Comparison of ENCODE assay signal across 10 cellular contexts in the genomic region with DNA sequence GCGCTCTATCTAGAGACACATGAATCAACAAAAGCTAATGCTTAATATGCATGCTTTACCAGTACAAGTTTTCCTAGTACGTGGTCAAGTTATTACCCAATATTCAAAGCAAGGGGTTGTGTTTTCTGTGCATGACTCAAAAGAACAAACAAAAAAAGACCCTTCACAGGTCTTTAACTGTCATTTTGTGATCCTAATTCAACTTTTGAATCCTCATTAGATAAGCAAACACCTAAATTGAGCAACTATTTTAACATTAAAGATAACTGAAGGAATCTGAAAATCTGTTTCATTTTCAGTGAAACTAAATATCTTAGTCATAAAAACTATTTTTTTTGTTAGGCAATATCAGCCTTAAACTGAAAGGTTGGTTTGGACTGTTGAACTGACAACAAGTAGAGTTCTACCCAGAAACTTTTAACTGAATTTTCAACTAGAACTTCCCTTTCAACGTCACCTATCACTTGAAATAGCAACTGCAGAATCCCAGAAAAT.
DNase-seq lines count a peak whose midpoint lies in the region; ATAC-seq and TF ChIP-seq lines count a peak whose summit lies in the region.
"Had no signal": no experiment of that assay in that cellular context is flagged by ENCODE, and none has a peak within 500 bp of the region (broad histone marks: within the 10 kb centered on the region; RNA-seq: fewer than 3 reads in every experiment).

No MANE protein-coding gene starts in this region.

- peak; percentile 61 for ATAC-seq in HG03025 (IDR thresholded peaks at IDR 0.05; ENCODE audit: low FRiP score, unreplicated experiment)
- peak; percentile 44; the same call in 2 of the 3 replicates for ATAC-seq in SK-N-SH treated with all-trans-retinoic acid at 6 μM for 48 hours

- no peaks in the 10 kb centered on the region for H3K4me1 ChIP-seq in muscle layer of duodenum (ENCODE audit: control insufficient read depth in 1 of 2, insufficient read depth in 2 of 2, low read length in 2 of 2)

- no peaks in the 10 kb centered on the region for H3K9me3 ChIP-seq in muscle layer of duodenum (ENCODE audit: control insufficient read depth in 1 of 2, low read length in 2 of 2)

- H3K36me3 ChIP-seq in muscle layer of duodenum (ENCODE audit: control insufficient read depth in 1 of 2, insufficient read depth in 2 of 2, low read length in 2 of 2): no peaks in the 10 kb centered on the region

- no peaks in the 10 kb centered on the region for H3K27me3 ChIP-seq in muscle layer of duodenum (ENCODE audit: low read depth, low read length)

- peak; percentile 54 to 87 for DNase-seq in NOMO-1 (lab: John Stamatoyannopoulos, UW; ENCODE audit: unreplicated experiment in 2 of 2)
- DNase-seq in NOMO-1 treated with dmso at 0.1 percent for 144 hours (lab: John Stamatoyannopoulos, UW; ENCODE audit: unreplicated experiment): no peak
- DNase-seq in NCI-H2227 (lab: John Stamatoyannopoulos, UW; ENCODE audit: unreplicated experiment): no peak
- DNase-seq in T-helper 9 cell: no peak
- no peak for DNase-seq in NCI-H446 (lab: John Stamatoyannopoulos, UW)

- H3K4me3 ChIP-seq in muscle layer of duodenum (ENCODE audit: low read depth in 1 of 2, low read length in 2 of 2): peak overlapping the region in 1 of 2 donors; percentile 2

- H3K27ac ChIP-seq in muscle layer of duodenum (ENCODE audit: low read length): peak overlapping the region; percentile 79
- H3K27ac ChIP-seq: 22Rv1, VCaP had no signal

TF ChIP-seq in SK-N-SH treated with all-trans-retinoic acid at 6 μM for 48 hours, 23 proteins besides CTCF, POLR2A, EP300 and RAD21:
- no peak for TF ChIP-seq ZNF8 (CRISPR knock-in tag; IDR thresholded peaks at IDR 0.05)
- no peak for TF ChIP-seq TCF4 (CRISPR knock-in tag; IDR thresholded peaks at IDR 0.05; ENCODE audit: borderline replicate concordance)
- TF ChIP-seq, protein P1, sequence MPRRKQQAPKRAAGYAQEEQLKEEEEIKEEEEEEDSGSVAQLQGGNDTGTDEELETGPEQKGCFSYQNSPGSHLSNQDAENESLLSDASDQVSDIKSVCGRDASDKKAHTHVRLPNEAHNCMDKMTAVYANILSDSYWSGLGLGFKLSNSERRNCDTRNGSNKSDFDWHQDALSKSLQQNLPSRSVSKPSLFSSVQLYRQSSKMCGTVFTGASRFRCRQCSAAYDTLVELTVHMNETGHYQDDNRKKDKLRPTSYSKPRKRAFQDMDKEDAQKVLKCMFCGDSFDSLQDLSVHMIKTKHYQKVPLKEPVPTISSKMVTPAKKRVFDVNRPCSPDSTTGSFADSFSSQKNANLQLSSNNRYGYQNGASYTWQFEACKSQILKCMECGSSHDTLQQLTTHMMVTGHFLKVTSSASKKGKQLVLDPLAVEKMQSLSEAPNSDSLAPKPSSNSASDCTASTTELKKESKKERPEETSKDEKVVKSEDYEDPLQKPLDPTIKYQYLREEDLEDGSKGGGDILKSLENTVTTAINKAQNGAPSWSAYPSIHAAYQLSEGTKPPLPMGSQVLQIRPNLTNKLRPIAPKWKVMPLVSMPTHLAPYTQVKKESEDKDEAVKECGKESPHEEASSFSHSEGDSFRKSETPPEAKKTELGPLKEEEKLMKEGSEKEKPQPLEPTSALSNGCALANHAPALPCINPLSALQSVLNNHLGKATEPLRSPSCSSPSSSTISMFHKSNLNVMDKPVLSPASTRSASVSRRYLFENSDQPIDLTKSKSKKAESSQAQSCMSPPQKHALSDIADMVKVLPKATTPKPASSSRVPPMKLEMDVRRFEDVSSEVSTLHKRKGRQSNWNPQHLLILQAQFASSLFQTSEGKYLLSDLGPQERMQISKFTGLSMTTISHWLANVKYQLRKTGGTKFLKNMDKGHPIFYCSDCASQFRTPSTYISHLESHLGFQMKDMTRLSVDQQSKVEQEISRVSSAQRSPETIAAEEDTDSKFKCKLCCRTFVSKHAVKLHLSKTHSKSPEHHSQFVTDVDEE (CRISPR knock-in tag; IDR thresholded peaks at IDR 0.05): no peak
- TF ChIP-seq ESRRG (CRISPR knock-in tag; IDR thresholded peaks at IDR 0.05): no peak
- TF ChIP-seq ZNF70 (CRISPR knock-in tag; IDR thresholded peaks at IDR 0.05): no peak
- TF ChIP-seq ZC3H10 (CRISPR knock-in tag; IDR thresholded peaks at IDR 0.05): no peak
- no peak for TF ChIP-seq ZNF565 (CRISPR knock-in tag; conservative IDR thresholded peaks at IDR 0.05; ENCODE audit: low read depth)
- TF ChIP-seq ARNTL (CRISPR knock-in tag; IDR thresholded peaks at IDR 0.05; ENCODE audit: borderline replicate concordance, low read depth): no peak
- TF ChIP-seq RARB (CRISPR knock-in tag; IDR thresholded peaks at IDR 0.05): no peak
- no peak for TF ChIP-seq TOX (CRISPR knock-in tag; IDR thresholded peaks at IDR 0.05; ENCODE audit: borderline replicate concordance)
- TF ChIP-seq, protein P2, sequence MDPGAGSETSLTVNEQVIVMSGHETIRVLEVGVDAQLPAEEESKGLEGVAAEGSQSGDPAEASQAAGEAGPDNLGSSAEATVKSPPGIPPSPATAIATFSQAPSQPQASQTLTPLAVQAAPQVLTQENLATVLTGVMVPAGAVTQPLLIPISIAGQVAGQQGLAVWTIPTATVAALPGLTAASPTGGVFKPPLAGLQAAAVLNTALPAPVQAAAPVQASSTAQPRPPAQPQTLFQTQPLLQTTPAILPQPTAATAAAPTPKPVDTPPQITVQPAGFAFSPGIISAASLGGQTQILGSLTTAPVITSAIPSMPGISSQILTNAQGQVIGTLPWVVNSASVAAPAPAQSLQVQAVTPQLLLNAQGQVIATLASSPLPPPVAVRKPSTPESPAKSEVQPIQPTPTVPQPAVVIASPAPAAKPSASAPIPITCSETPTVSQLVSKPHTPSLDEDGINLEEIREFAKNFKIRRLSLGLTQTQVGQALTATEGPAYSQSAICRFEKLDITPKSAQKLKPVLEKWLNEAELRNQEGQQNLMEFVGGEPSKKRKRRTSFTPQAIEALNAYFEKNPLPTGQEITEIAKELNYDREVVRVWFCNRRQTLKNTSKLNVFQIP (CRISPR knock-in tag; IDR thresholded peaks at IDR 0.05; ENCODE audit: borderline replicate concordance, low read depth): no peak
- TF ChIP-seq ISL1 (CRISPR knock-in tag; IDR thresholded peaks at IDR 0.05): no peak
- TF ChIP-seq CSDC2 (CRISPR knock-in tag; IDR thresholded peaks at IDR 0.05): no peak
- no peak for TF ChIP-seq CSRNP3 (CRISPR knock-in tag; IDR thresholded peaks at IDR 0.05)
- TF ChIP-seq GLIS3 (CRISPR knock-in tag; IDR thresholded peaks at IDR 0.05): no peak
- TF ChIP-seq ZFP30 (CRISPR knock-in tag; IDR thresholded peaks at IDR 0.05): no peak
- TF ChIP-seq SNAI2 (CRISPR knock-in tag; IDR thresholded peaks at IDR 0.05): no peak

Comparison
In these comparisons a context has a peak if more than half of its experiments do, and no peak if none do; other contexts are left out.
1. DNase-seq: peak in NOMO-1 (2 of 2); none in NOMO-1 treated with dmso at 0.1 percent for 144 hours (single experiment), NCI-H2227 (single experiment), T-helper 9 cell (single experiment) and NCI-H446 (0 of 2).